24 cellular contexts compared by ENCODE assay signal in the genomic region with DNA sequence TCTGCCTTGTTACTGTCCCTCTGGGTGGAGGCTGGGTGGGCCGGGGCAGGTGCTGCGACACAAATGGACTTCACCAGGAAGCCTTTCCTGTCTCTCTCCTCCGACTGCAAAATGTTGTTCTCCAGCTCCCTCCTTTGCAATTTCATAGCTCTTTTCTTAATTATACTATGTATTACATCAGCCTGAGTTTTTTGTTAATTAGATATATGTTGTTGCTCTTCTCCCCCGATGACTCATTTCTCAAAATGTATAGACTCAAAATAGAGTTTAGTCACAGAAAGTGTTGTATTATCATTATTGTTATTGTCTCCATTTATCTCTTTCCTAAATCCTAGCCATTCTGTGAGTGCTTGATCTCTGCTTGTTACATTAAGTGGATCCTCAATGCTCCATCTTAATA.
"Had no signal": no experiment of that assay in that cellular context is flagged by ENCODE, and none has a peak within 500 bp of the region (broad histone marks: within the 10 kb centered on the region; RNA-seq: fewer than 3 reads in every experiment).

No MANE protein-coding gene starts in this region.

- H3K27ac ChIP-seq: coronary artery, esophagus squamous epithelium, lower lobe of right lung, parathyroid adenoma, right lobe of liver, tibial artery had no signal

- DNase-seq: effector memory CD8-positive, alpha-beta T cell; erythroblast; esophagus squamous epithelium; foreskin melanocyte; hypothalamus; immature natural killer cell; islet precursor cell; kidney glomerular epithelial cell; left colon; lower lobe of right lung; naive thymus-derived CD8-positive, alpha-beta T cell; nephron progenitor cell; right lobe of liver; small intestine; stimulated activated CD4-positive, alpha-beta T cell treated with anti-CD3 and anti-CD28 coated beads, Interleukin-15, amount 100 ng/mL, for 24 hours; stimulated activated CD4-positive, alpha-beta T cell treated with anti-CD3 and anti-CD28 coated beads, Interleukin-2, amount 100 ng/mL, for 48 hours; stimulated activated naive CD4-positive, alpha-beta T cell; substantia nigra; tibial artery had no signal

- H3K4me1 Mint-ChIP-seq: immature natural killer cell; naive thymus-derived CD8-positive, alpha-beta T cell had no signal

- H3K27ac Mint-ChIP-seq: effector memory CD8-positive, alpha-beta T cell; immature natural killer cell; naive thymus-derived CD8-positive, alpha-beta T cell; nephron progenitor cell; progenitor cell of endocrine pancreas; type B pancreatic cell had no signal

- H3K4me3 Mint-ChIP-seq: effector memory CD8-positive, alpha-beta T cell; immature natural killer cell; naive thymus-derived CD8-positive, alpha-beta T cell; nephron progenitor cell; type B pancreatic cell had no signal

- H2AFZ ChIP-seq: parathyroid adenoma had no signal

- H3K4me1 ChIP-seq: lower lobe of right lung, parathyroid adenoma, right lobe of liver, tibial artery had no signal

- H3K36me3 ChIP-seq: esophagus squamous epithelium, lower lobe of right lung, right lobe of liver, tibial artery had no signal

- H3K9me3 Mint-ChIP-seq: effector memory CD8-positive, alpha-beta T cell; nephron progenitor cell; type B pancreatic cell had no signal

- H3K27me3 ChIP-seq: esophagus squamous epithelium, right lobe of liver, testis, tibial artery had no signal

- ATAC-seq: effector memory CD8-positive, alpha-beta T cell; left colon; lower lobe of right lung; naive thymus-derived CD8-positive, alpha-beta T cell; right lobe of liver had no signal

- H3K4me3 ChIP-seq: coronary artery, esophagus squamous epithelium, lower lobe of right lung, right lobe of liver, testis, tibial artery had no signal

- H3K9me3 ChIP-seq: esophagus squamous epithelium, lower lobe of right lung, right lobe of liver, testis, tibial artery had no signal

- H3K27me3 Mint-ChIP-seq: type B pancreatic cell had no signal

- H3K79me2 ChIP-seq: parathyroid adenoma had no signal

- H3K36me3 Mint-ChIP-seq: immature natural killer cell; naive thymus-derived CD8-positive, alpha-beta T cell; type B pancreatic cell had no signal
